Comparison of ENCODE assay signal across 16 cellular contexts in genomic region chr3:126858401-126858800, GRCh38.
A peak's percentile ranks its signal among the peaks of the same experiment; 100 is the strongest.
DNase-seq lines count a peak whose midpoint lies in the region; ATAC-seq and TF ChIP-seq lines count a peak whose summit lies in the region.
"Had no signal": no experiment of that assay in that cellular context is flagged by ENCODE, and none has a peak within 500 bp of the region (broad histone marks: within the 10 kb centered on the region; RNA-seq: fewer than 3 reads in every experiment).

No MANE protein-coding gene starts in this region.

- no peak overlapping the region for H3K27ac Mint-ChIP-seq in endodermal cell
- H3K27ac Mint-ChIP-seq: CD4-positive, alpha-beta memory T cell had no signal

- no peak overlapping the region for H3K4me3 ChIP-seq in PC-9
- H3K4me3 ChIP-seq in endodermal cell (ENCODE audit: low read length): no peak overlapping the region
- H3K4me3 ChIP-seq: GM12878, K562, SJCRH30 had no signal

- H3K27me3 ChIP-seq in PC-9 (ENCODE audit: insufficient read depth, low read depth) (no peaks in the 10 kb centered on the region), endodermal cell (ENCODE audit: control insufficient read depth, insufficient read depth, low read length, poor library complexity, severe bottlenecking) (no peaks in the 10 kb centered on the region)
- H3K27me3 ChIP-seq: BE2C, SJCRH30 had no signal

- no peaks in the 10 kb centered on the region for H3K79me2 ChIP-seq in PC-9 (ENCODE audit: low read depth)

- WGBS in endodermal cell (ENCODE audit: insufficient coverage in 1 of 2, insufficient read length in 1 of 2), 2 experiments: 84 to 90% methylated on average over 4 to 11 of the region's 11 CpGs

- H3K4me1 ChIP-seq in PC-9 (replicated peaks; ENCODE audit: insufficient read depth): peaks cover 30% of the 10 kb centered on the region
- peaks cover 5% of the 10 kb centered on the region for H3K4me1 ChIP-seq in endodermal cell (ENCODE audit: control insufficient read depth, insufficient read depth, low read length)
- H3K4me1 ChIP-seq: BE2C, SJCRH30 had no signal

- H3K36me3 Mint-ChIP-seq in endodermal cell (ENCODE audit: low read depth): peaks cover 5% of the 10 kb centered on the region

- peaks cover 41% of the 10 kb centered on the region for H3K4me1 Mint-ChIP-seq in endodermal cell
- H3K4me1 Mint-ChIP-seq: CD4-positive, alpha-beta memory T cell had no signal

- H2AFZ ChIP-seq in PC-9: no peak overlapping the region

- DNase-seq in Right ventricle myocardium superior (no peak), Right ventricle myocardium inferior (ENCODE audit: missing footprints) (no peak), PC-9 (no peak), endodermal cell (peak; percentile 62), germinal center (ENCODE audit: low spot score) (no peak)
- DNase-seq: BE2C; CD4-positive, alpha-beta memory T cell; DMS79; NCI-H1048; NCI-H2107 had no signal

- H3K9ac ChIP-seq in endodermal cell (ENCODE audit: extremely low read depth, low read length, poor library complexity, severe bottlenecking): no peak overlapping the region

- no peak overlapping the region for H3K4me3 Mint-ChIP-seq in endodermal cell
- H3K4me3 Mint-ChIP-seq: CD4-positive, alpha-beta memory T cell had no signal

- no peaks in the 10 kb centered on the region for H4K20me1 ChIP-seq in PC-9 (ENCODE audit: insufficient read depth)

- no peaks in the 10 kb centered on the region for H3K27me3 Mint-ChIP-seq in endodermal cell (ENCODE audit: insufficient read depth)
- H3K27me3 Mint-ChIP-seq: CD4-positive, alpha-beta memory T cell had no signal

- intact Hi-C loops in Right ventricle myocardium superior (cut with DNase I): no loop called here
- intact Hi-C loops in Right ventricle myocardium inferior (cut with DNase I): no loop called here
- intact Hi-C loops in PC-9 (cut with micrococcal nuclease; ENCODE audit: unreplicated experiment): loop anchor here (2.0 to 5.0 kb wide), 4 partner anchors 52 to 106 kb away; no protein-coding TSS in a partner anchor

- TF ChIP-seq CTCF in PC-9 (conservative IDR thresholded peaks at IDR 0.05) (no peak), endodermal cell (conservative IDR thresholded peaks at IDR 0.05) (no peak)

- no peaks in the 10 kb centered on the region for H3K9me2 ChIP-seq in PC-9 (ENCODE audit: insufficient read depth)

- H3K9me3 ChIP-seq in PC-9 (ENCODE audit: insufficient read depth, low read depth): no peaks in the 10 kb centered on the region
- no peaks in the 10 kb centered on the region for H3K9me3 ChIP-seq in endodermal cell (ENCODE audit: control insufficient read depth, low read length)
- H3K9me3 ChIP-seq: BE2C, SJCRH30 had no signal

- H3F3A ChIP-seq in PC-9 (ENCODE audit: insufficient read depth, low read depth): peaks cover 28% of the 10 kb centered on the region; the same call in 1 of the 2 replicates

- peak overlapping the region; percentile 61 for H3K4me2 ChIP-seq in PC-9

- ATAC-seq in Right ventricle myocardium superior (ENCODE audit: poor library complexity): peak; percentile 25
- no peak for ATAC-seq in Right ventricle myocardium inferior
- ATAC-seq in HG02852 (IDR thresholded peaks at IDR 0.05; ENCODE audit: unreplicated experiment): no peak
- no peak for ATAC-seq in HG03280 (IDR thresholded peaks at IDR 0.05; ENCODE audit: unreplicated experiment)
- ATAC-seq: GM12878, K562 had no signal

- CTCF ChIA-PET in PC-9 (lab: Charles Lee): no interaction called here

- H3K36me3 ChIP-seq in PC-9 (ENCODE audit: low read depth): no peaks in the 10 kb centered on the region
- H3K36me3 ChIP-seq in endodermal cell (ENCODE audit: control insufficient read depth, insufficient read depth, low read length): no peaks in the 10 kb centered on the region
- H3K36me3 ChIP-seq: BE2C, SJCRH30 had no signal

- no TSS peak for BruUV-seq in PC-9 (replicated peaks; lab: Mats Ljungman, UMichigan)

- POLR2A ChIA-PET in PC-9 (lab: Charles Lee; ENCODE audit: unreplicated experiment): no interaction called here

- H3K27ac ChIP-seq in PC-9 (peak overlapping the region; percentile 66), endodermal cell (ENCODE audit: low read depth, low read length) (no peak overlapping the region)
- H3K27ac ChIP-seq: HL-60, SJCRH30 had no signal

- no peaks in the 10 kb centered on the region for H3K9me3 Mint-ChIP-seq in endodermal cell
- H3K9me3 Mint-ChIP-seq: CD4-positive, alpha-beta memory T cell had no signal
